In genomic region chr5:139193928-139194327, GRCh38 we compare ENCODE assay signal across 11 cellular contexts. TPM values are rescaled to one million over a fixed set of nuclear protein-coding genes. Genes with fewer than 3 reads are reported as not detected.
DNase-seq lines count a peak whose midpoint lies in the region; TF ChIP-seq lines count a peak whose summit lies in the region.
"Had no signal": no experiment of that assay in that cellular context is flagged by ENCODE, and none has a peak within 500 bp of the region (broad histone marks: within the 10 kb centered on the region; RNA-seq: fewer than 3 reads in every experiment).

No MANE protein-coding gene starts in this region.

- peaks cover 12% of the 10 kb centered on the region; the same call in 1 of the 2 replicates for H3K36me3 ChIP-seq in OCI-LY1 (ENCODE audit: insufficient read depth, low read length)
- no peaks in the 10 kb centered on the region for H3K36me3 ChIP-seq in esophagus muscularis mucosa
- no peaks in the 10 kb centered on the region for H3K36me3 ChIP-seq in transverse colon

- H3K27ac ChIP-seq in OCI-LY1 (ENCODE audit: low read depth, low read length, poor library complexity, severe bottlenecking) (no peak overlapping the region), esophagus muscularis mucosa (replicated peaks in 1 of 4) (no peak overlapping the region), transverse colon (no peak overlapping the region)

- H3K9me3 Mint-ChIP-seq in activated naive CD4-positive, alpha-beta T cell treated with anti-CD3 and anti-CD28 coated beads for 36 hours, result no peaks in the 10 kb centered on the region
- H3K9me3 Mint-ChIP-seq: memory B cell; stimulated activated naive CD8-positive, alpha-beta T cell treated with anti-CD3 and anti-CD28 coated beads, Interleukin-15, amount 100 ng/mL, for 72 hours had no signal

- peaks cover 32% of the 10 kb centered on the region for H3K4me1 Mint-ChIP-seq in activated naive CD4-positive, alpha-beta T cell treated with anti-CD3 and anti-CD28 coated beads for 36 hours (ENCODE audit: low read depth)

- no peaks in the 10 kb centered on the region for H3F3A ChIP-seq in OCI-LY1 (ENCODE audit: insufficient read depth, low read length)

- intact Hi-C loops in activated naive CD4-positive, alpha-beta T cell treated with anti-CD3 and anti-CD28 coated beads for 36 hours (cut with micrococcal nuclease), result loop anchor here (2.0 to 10.0 kb wide), 2 partner anchors 149 to 729 kb away; partner anchors contain the start of gene EGR1
- intact Hi-C loops in esophagus muscularis mucosa (cut with DNase I), result no loop called here
- intact Hi-C loops in transverse colon (cut with DNase I; ENCODE audit: low total_unique reads), result no loop called here

- no peak overlapping the region for H3K4me2 ChIP-seq in OCI-LY1 (ENCODE audit: low read length)

- H3K4me3 Mint-ChIP-seq in activated naive CD4-positive, alpha-beta T cell treated with anti-CD3 and anti-CD28 coated beads for 36 hours, result no peak overlapping the region
- H3K4me3 Mint-ChIP-seq: memory B cell; stimulated activated naive CD8-positive, alpha-beta T cell treated with anti-CD3 and anti-CD28 coated beads, Interleukin-15, amount 100 ng/mL, for 72 hours had no signal

- no peaks in the 10 kb centered on the region for H4K20me1 ChIP-seq in OCI-LY1 (ENCODE audit: insufficient read depth, low read length)

- in situ Hi-C loops in transverse colon (cut with MboI; ENCODE audit: low pct_ligation_motif_present in 1 of 4, low pct_unique_long_range_greater_than_20kb in 1 of 4, low sequenced_read_pairs in 3 of 4), result no loop called here

- no peak overlapping the region for H2AFZ ChIP-seq in OCI-LY1 (ENCODE audit: low read length)

- CTCF ChIA-PET in activated naive CD4-positive, alpha-beta T cell treated with anti-CD3 and anti-CD28 coated beads for 36 hours (lab: Charles Lee), result interaction anchor here (0.6 kb wide), 1 partner anchor 142 kb away, joined by 4 read pairs; no protein-coding TSS in a partner anchor

- H3K79me2 ChIP-seq in OCI-LY1 (ENCODE audit: insufficient read depth, low read length), result peaks cover 9% of the 10 kb centered on the region; the same call in 1 of the 2 replicates

- no peak overlapping the region for H3K9ac ChIP-seq in OCI-LY1 (ENCODE audit: low read length)

- H3K4me1 ChIP-seq in OCI-LY1 (ENCODE audit: insufficient read depth, low read length, severe bottlenecking) (peaks cover 19% of the 10 kb centered on the region), esophagus muscularis mucosa (peaks cover 22 to 42% (median 35%) of the 10 kb centered on the region in 4 donors), transverse colon (peaks cover 0 to 24% (median 2%) of the 10 kb centered on the region in 4 donors)

- TF ChIP-seq CTCF in OCI-LY1 (IDR thresholded peaks at IDR 0.05; ENCODE audit: low read length) (0 out of 2 replicates have a peak, but pooled peaks have one; percentile 34), esophagus muscularis mucosa (IDR thresholded peaks at IDR 0.05) (peak in 2 of 3 experiments; percentile 15 to 37), transverse colon (IDR thresholded peaks at IDR 0.05) (peak in 4 of 5 experiments; percentile 10 to 31 (median 22))

- TF ChIP-seq POLR2A in esophagus muscularis mucosa (IDR thresholded peaks at IDR 0.05; ENCODE audit: low read depth) (no peak), transverse colon (IDR thresholded peaks at IDR 0.05) (no peak)

- TF ChIP-seq EP300 in esophagus muscularis mucosa (IDR thresholded peaks at IDR 0.05), result no peak
- no peak for TF ChIP-seq EP300 in transverse colon (IDR thresholded peaks at IDR 0.05; ENCODE audit: low read depth)

- H3K9me3 ChIP-seq in OCI-LY1 (ENCODE audit: low read length) (no peaks in the 10 kb centered on the region), esophagus muscularis mucosa (no peaks in the 10 kb centered on the region), transverse colon (no peaks in the 10 kb centered on the region)

- peak; percentile 10 for DNase-seq in activated naive CD4-positive, alpha-beta T cell treated with anti-CD3 and anti-CD28 coated beads for 36 hours
- no peak for DNase-seq in activated naive CD4-positive, alpha-beta T cell treated with Interleukin-2 at 50 U/mL for 16 hours
- DNase-seq in esophagus muscularis mucosa (ENCODE audit: extremely low spot score), result no peak
- DNase-seq in transverse colon, result no peak
- DNase-seq in cortex of kidney (lab: John Stamatoyannopoulos, UW), result no peak
- DNase-seq in NCI-H345 treated with DMSO at 0.1 percent for 48 hours (lab: John Stamatoyannopoulos, UW; ENCODE audit: unreplicated experiment), result no peak
- no peak for DNase-seq in activated effector memory CD4-positive, alpha-beta T cell treated with anti-CD3 and anti-CD28 coated beads, Interleukin-2, amount 50 U/mL, for 16 hours
- DNase-seq: NCI-H1092 treated with DMSO at 0.1 percent for 48 hours; stimulated activated naive CD8-positive, alpha-beta T cell treated with anti-CD3 and anti-CD28 coated beads, Interleukin-15, amount 100 ng/mL, for 72 hours had no signal

- no peak overlapping the region for H3K27ac Mint-ChIP-seq in activated naive CD4-positive, alpha-beta T cell treated with anti-CD3 and anti-CD28 coated beads for 36 hours

- H3K9me2 ChIP-seq in OCI-LY1 (ENCODE audit: low read depth, low read length), result no peaks in the 10 kb centered on the region

- no peaks in the 10 kb centered on the region for H3K27me3 Mint-ChIP-seq in activated naive CD4-positive, alpha-beta T cell treated with anti-CD3 and anti-CD28 coated beads for 36 hours (ENCODE audit: low read depth)
- H3K27me3 Mint-ChIP-seq: memory B cell; stimulated activated naive CD8-positive, alpha-beta T cell treated with anti-CD3 and anti-CD28 coated beads, Interleukin-15, amount 100 ng/mL, for 72 hours had no signal

- no peak overlapping the region for H3K4me3 ChIP-seq in OCI-LY1 (ENCODE audit: low read depth, low read length, poor library complexity, severe bottlenecking)
- H3K4me3 ChIP-seq in esophagus muscularis mucosa, result no peak overlapping the region
- H3K4me3 ChIP-seq in transverse colon, result no peak overlapping the region

- WGBS in esophagus muscularis mucosa, result 81% methylated on average over 1 of the region's 1 CpG
- 60 to 74% methylated on average over 1 of the region's 1 CpG for WGBS in transverse colon (ENCODE audit: low coverage in 1 of 2), 2 donors

- H3K27me3 ChIP-seq in OCI-LY1 (ENCODE audit: insufficient read depth, low read length), result no peaks in the 10 kb centered on the region
- H3K27me3 ChIP-seq in esophagus muscularis mucosa, result no peaks in the 10 kb centered on the region
- no peaks in the 10 kb centered on the region for H3K27me3 ChIP-seq in transverse colon

- H3K36me3 Mint-ChIP-seq in activated naive CD4-positive, alpha-beta T cell treated with anti-CD3 and anti-CD28 coated beads for 36 hours (ENCODE audit: low read depth), result peaks cover 17% of the 10 kb centered on the region

RNA-seq across cellular contexts. Expression of gene SIL1, which starts 4.2 kb away (rescaled TPM):
- 10 to 100 TPM; 21.4 to 29.6 TPM for total RNA-seq in activated naive CD4-positive, alpha-beta T cell treated with anti-CD3 and anti-CD28 coated beads for 36 hours
- 10 to 100 TPM; 20.3 to 39.2 (median 29.1) TPM for total RNA-seq in esophagus muscularis mucosa
- 10 to 100 TPM; 11.1 to 38.1 (median 29.0) TPM for total RNA-seq in transverse colon
